ENCODE assay signal across 25 cellular contexts in genomic region chr17:81476635-81477034, GRCh38. TPM values are rescaled to one million over a fixed set of nuclear protein-coding genes. Genes with fewer than 3 reads are reported as not detected.
"Had no signal": no experiment of that assay in that cellular context is flagged by ENCODE, and none has a peak within 500 bp of the region (broad histone marks: within the 10 kb centered on the region; RNA-seq: fewer than 3 reads in every experiment).

No MANE protein-coding gene starts in this region.

- H3K4me3 Mint-ChIP-seq: dendritic cell treated with granulocyte-macrophage colony-stimulating factor and Interleukin-4, amounts not matched to agents 40 ng/mL and 50 ng/mL, for 4 days; endodermal cell; natural killer cell; stimulated activated naive B cell treated with anti-CD40 and anti-IgM and Interleukin-4, amounts not matched to agents 10 μg/mL and 1 μg/mL and 100 μg/mL, for 72 hours; stimulated activated naive CD8-positive, alpha-beta T cell treated with anti-CD3 and anti-CD28 coated beads, Interleukin-15, Interleukin-2, amounts not matched to agents 100 ng/mL and 50 ng/mL, for 24 hours had no signal

- H3K9me3 Mint-ChIP-seq: dendritic cell treated with granulocyte-macrophage colony-stimulating factor and Interleukin-4, amounts not matched to agents 40 ng/mL and 50 ng/mL, for 4 days; natural killer cell; stimulated activated naive CD8-positive, alpha-beta T cell treated with anti-CD3 and anti-CD28 coated beads, Interleukin-15, Interleukin-2, amounts not matched to agents 100 ng/mL and 50 ng/mL, for 24 hours had no signal

- H3K9ac ChIP-seq: parathyroid adenoma had no signal

- H3K36me3 Mint-ChIP-seq: natural killer cell; stimulated activated naive B cell treated with anti-CD40 and anti-IgM and Interleukin-4, amounts not matched to agents 10 μg/mL and 1 μg/mL and 100 μg/mL, for 72 hours had no signal

- H3K9me3 ChIP-seq: colonic mucosa, gastrocnemius medialis, lower lobe of right lung, psoas muscle, thoracic aorta, tibial nerve, upper lobe of right lung, vagina had no signal

- H3K4me1 ChIP-seq: colonic mucosa had no signal

- ATAC-seq: esophagus mucosa; gastrocnemius medialis; left ventricle myocardium superior; lower lobe of right lung; natural killer cell; psoas muscle; right cardiac atrium; stimulated activated naive B cell treated with anti-CD40 and anti-IgM and Interleukin-4, amounts not matched to agents 10 μg/mL and 1 μg/mL and 100 μg/mL, for 72 hours; upper lobe of right lung had no signal

- FAIRE-seq: keratinocyte had no signal

- H3K27me3 ChIP-seq: colonic mucosa, gastrocnemius medialis, tibial nerve, upper lobe of right lung, vagina had no signal

- H3K79me2 ChIP-seq: parathyroid adenoma had no signal

- H3K27ac Mint-ChIP-seq: dendritic cell treated with granulocyte-macrophage colony-stimulating factor and Interleukin-4, amounts not matched to agents 40 ng/mL and 50 ng/mL, for 4 days; endodermal cell; natural killer cell; stimulated activated naive B cell treated with anti-CD40 and anti-IgM and Interleukin-4, amounts not matched to agents 10 μg/mL and 1 μg/mL and 100 μg/mL, for 72 hours; stimulated activated naive CD8-positive, alpha-beta T cell treated with anti-CD3 and anti-CD28 coated beads, Interleukin-15, Interleukin-2, amounts not matched to agents 100 ng/mL and 50 ng/mL, for 24 hours had no signal

- H3K27ac ChIP-seq: colonic mucosa, epithelial cell of prostate, gastrocnemius medialis, lower lobe of right lung, parathyroid adenoma, psoas muscle, skin epidermis, spleen, thoracic aorta, tibial nerve, upper lobe of right lung, vagina had no signal

- H2AFZ ChIP-seq: parathyroid adenoma had no signal

- H3K4me3 ChIP-seq: colonic mucosa, gastrocnemius medialis, lower lobe of right lung, psoas muscle, skin epidermis, spleen, thoracic aorta, tibial nerve, upper lobe of right lung, vagina had no signal

- H3K36me3 ChIP-seq: colonic mucosa, gastrocnemius medialis, lower lobe of right lung, spleen, thoracic aorta, tibial nerve, upper lobe of right lung, vagina had no signal

- DNase-seq: colonic mucosa; effector CD8-positive, alpha-beta T cell; endodermal cell; foreskin fibroblast; gastrocnemius medialis; head of caudate nucleus; left ventricle myocardium superior; lower lobe of right lung; natural killer cell; psoas muscle; right cardiac atrium; spleen; stimulated activated CD4-positive, alpha-beta T cell treated with anti-CD3 and anti-CD28 coated beads, Interleukin-4, amount 100 ng/mL, for 4 hours; stimulated activated naive B cell treated with anti-CD40 and anti-IgM and Interleukin-4, amounts not matched to agents 10 μg/mL and 1 μg/mL and 100 μg/mL, for 72 hours; upper lobe of right lung had no signal

RNA-seq across cellular contexts. Expression of gene FSCN2, which starts 51.5 kb away (rescaled TPM):
- polyA plus RNA-seq: keratinocyte had no signal
